In the genomic region with DNA sequence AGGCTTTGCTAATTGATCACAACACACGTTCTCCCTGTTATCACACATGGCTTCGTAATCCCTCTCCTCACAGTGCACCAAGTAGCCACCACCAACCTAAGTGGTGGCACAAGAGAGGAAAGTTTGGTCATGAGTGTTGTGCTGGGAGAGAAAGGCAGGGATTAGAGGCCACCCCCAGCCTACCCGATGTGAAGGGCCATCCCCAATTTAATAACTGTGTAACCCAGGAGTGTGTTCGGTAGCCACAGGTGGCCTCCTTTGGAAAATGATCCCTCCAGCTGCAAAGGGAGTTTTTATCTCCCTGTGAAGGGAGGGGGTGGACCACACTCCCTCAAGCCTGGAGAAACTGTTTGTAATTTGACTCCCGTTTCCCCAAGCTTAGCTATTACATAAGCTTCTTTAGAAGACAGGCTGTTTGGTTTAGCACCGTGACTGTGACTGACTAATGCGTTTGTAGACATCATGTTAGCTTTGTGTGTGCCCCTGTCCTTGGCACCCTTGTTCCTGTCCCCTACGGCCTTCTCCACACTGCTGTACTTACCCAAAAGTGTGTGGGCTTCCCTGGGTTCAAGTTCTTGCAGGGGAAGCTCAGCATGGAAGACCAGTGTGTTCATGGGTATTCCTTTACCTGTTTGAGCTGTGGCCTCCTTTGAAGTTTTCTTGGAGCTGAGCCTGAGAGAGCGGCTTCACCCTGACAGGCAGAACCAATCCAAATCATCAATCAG, we compare ENCODE assay signal across 9 cellular contexts. TPM values are rescaled to one million over a fixed set of nuclear protein-coding genes. Genes with fewer than 3 reads are reported as not detected.
DNase-seq lines count a peak whose midpoint lies in the region; TF ChIP-seq lines count a peak whose summit lies in the region.
"Had no signal": no experiment of that assay in that cellular context is flagged by ENCODE, and none has a peak within 500 bp of the region (broad histone marks: within the 10 kb centered on the region; RNA-seq: fewer than 3 reads in every experiment).

No MANE protein-coding gene starts in this region.

- no TSS peak for BruUV-seq in Caco-2 (replicated peaks; lab: Mats Ljungman, UMichigan)

- H3K9me3 Mint-ChIP-seq in Caco-2 (ENCODE audit: unreplicated experiment) (peaks cover 9% of the 10 kb centered on the region), immature natural killer cell (peaks cover 0 to 6% (median 0%) of the 10 kb centered on the region in 6 donors)

- H3K36me3 ChIP-seq in Caco-2 (ENCODE audit: control insufficient read depth, insufficient read depth, low read length) = no peaks in the 10 kb centered on the region

- no peaks in the 10 kb centered on the region for H3K4me1 Mint-ChIP-seq in Caco-2 (ENCODE audit: low read depth, unreplicated experiment)
- peaks cover 82 to 88% of the 10 kb centered on the region in 2 donors for H3K4me1 Mint-ChIP-seq in immature natural killer cell

- H3K27ac Mint-ChIP-seq in Caco-2 (ENCODE audit: unreplicated experiment) (no peak overlapping the region), immature natural killer cell (peak overlapping the region in 5 of 6 donors; percentile 41 to 78 (median 53))
- H3K27ac Mint-ChIP-seq: brain had no signal

- peaks cover 8% of the 10 kb centered on the region for H3K4me1 ChIP-seq in Caco-2

- in situ Hi-C loops in GM13976 (cut with MboI; ENCODE audit: low sequenced_read_pairs, unreplicated experiment) = no loop called here

- POLR2A ChIA-PET in Caco-2 (lab: Charles Lee) = interaction anchor here (1.3 kb wide), 1 partner anchor 136 kb away, joined by 6 read pairs; the partner anchor contains the start of gene DHX35

- H3K36me3 Mint-ChIP-seq in Caco-2 (ENCODE audit: insufficient read depth, unreplicated experiment) = no peaks in the 10 kb centered on the region
- H3K36me3 Mint-ChIP-seq in immature natural killer cell = peaks cover 13 to 41% (median 17%) of the 10 kb centered on the region in 3 donors

- intact Hi-C loops in Caco-2 (cut with micrococcal nuclease; ENCODE audit: unreplicated experiment) = no loop called here

- TF ChIP-seq CTCF in Caco-2 (IDR thresholded peaks at IDR 0.05; ENCODE audit: insufficient read depth in 1 of 2, low read depth in 1 of 2, low read length in 1 of 2, severe bottlenecking in 1 of 2, unreplicated experiment in 1 of 2) (no peak), GM13976 (IDR thresholded peaks at IDR 0.05; ENCODE audit: borderline replicate concordance, control extremely low read depth, extremely low read depth, insufficient read depth, missing control alignments) (no peak)

- H3K9me3 ChIP-seq in Caco-2 = no peaks in the 10 kb centered on the region

- H3K4me3 ChIP-seq in Caco-2 (ENCODE audit: low read depth, low read length) = no peak overlapping the region

- H3K4me3 Mint-ChIP-seq in Caco-2 (ENCODE audit: unreplicated experiment) (no peak overlapping the region), immature natural killer cell (no peak overlapping the region)
- H3K4me3 Mint-ChIP-seq: brain had no signal

- CTCF ChIA-PET in Caco-2 (lab: Charles Lee) = interaction anchor here (0.6 to 1.3 kb wide), 2 partner anchors 66 to 185 kb away, joined by 3 read pairs; no protein-coding TSS in a partner anchor

- H3K27me3 ChIP-seq in Caco-2 (replicated peaks; ENCODE audit: control insufficient read depth, insufficient read depth, low read length) = no peaks in the 10 kb centered on the region

- H3K27me3 Mint-ChIP-seq in Caco-2 (ENCODE audit: insufficient read depth, unreplicated experiment) (peaks cover 9% of the 10 kb centered on the region), immature natural killer cell (ENCODE audit: low read depth in 3 of 3) (peaks cover 2 to 7% (median 4%) of the 10 kb centered on the region in 3 donors)

- peak; percentile 26 to 54 for DNase-seq in Caco-2
- DNase-seq in HuH-7.5 (ENCODE audit: low spot score) = peak; percentile 36
- peak; percentile 29 for DNase-seq in RKO (ENCODE audit: low spot score)
- DNase-seq in immature natural killer cell = no peak
- no peak for DNase-seq in CD1c-positive myeloid dendritic cell (ENCODE audit: extremely low spot score)
- DNase-seq in RPMI8226 = no peak
- DNase-seq in NOMO-1 (lab: John Stamatoyannopoulos, UW; ENCODE audit: unreplicated experiment in 2 of 2) = no peak
- DNase-seq in GM13976 (ENCODE audit: low spot score) = no peak

RNA-seq across cellular contexts. Expression of gene PPP1R16B, which starts 20.6 kb away (rescaled TPM):
- total RNA-seq in Caco-2 (2022) = not detected in 2 replicates
- polyA plus RNA-seq in immature natural killer cell = 10 to 100 TPM; 23.6 to 42.8 (median 24.9) TPM

Comparison
In these comparisons a context has a peak if more than half of its experiments do, and no peak if none do; other contexts are left out.
1. DNase-seq: peak in Caco-2 (2 of 2), HuH-7.5 (single experiment) and RKO (single experiment); none in immature natural killer cell (0 of 3), CD1c-positive myeloid dendritic cell (single experiment), RPMI8226 (single experiment), NOMO-1 (0 of 2) and GM13976 (single experiment).